ENCODE assay signal across 1 cellular context in genomic region chr11:65214212-65214845, GRCh38.
TF ChIP-seq lines count a peak whose summit lies in the region.

No MANE protein-coding gene starts in this region.

TF ChIP-seq in GM12878, 131 proteins besides CTCF, POLR2A, EP300 and RAD21:
- TF ChIP-seq PBX3 (IDR thresholded peaks at IDR 0.05; ENCODE audit: insufficient replicate concordance, low read depth, low read length) (no peak), TAF1 (IDR thresholded peaks at IDR 0.05; ENCODE audit: borderline replicate concordance, low read depth, low read length) (no peak), TARDBP (IDR thresholded peaks at IDR 0.05; ENCODE audit: borderline replicate concordance) (no peak), BCL3 (IDR thresholded peaks at IDR 0.05; ENCODE audit: borderline replicate concordance, insufficient read depth, low read depth, low read length, poor library complexity, severe bottlenecking) (no peak), CEBPZ (IDR thresholded peaks at IDR 0.05; ENCODE audit: low read depth, low read length) (no peak), ZNF207 (IDR thresholded peaks at IDR 0.05; ENCODE audit: borderline replicate concordance) (no peak), MYC (IDR thresholded peaks at IDR 0.05; ENCODE audit: insufficient read depth, insufficient read length, insufficient replicate concordance, low read length, severe bottlenecking) (no peak), SMAD1 (IDR thresholded peaks at IDR 0.05; ENCODE audit: low read depth, partially characterized antibody) (no peak), E4F1 (IDR thresholded peaks at IDR 0.05; ENCODE audit: borderline replicate concordance, partially characterized antibody) (no peak)
